In genomic region chr5:56676091-56676768, GRCh38 we compare ENCODE assay signal across 15 cellular contexts.
DNase-seq lines count a peak whose midpoint lies in the region; ATAC-seq and TF ChIP-seq lines count a peak whose summit lies in the region.
"Had no signal": no experiment of that assay in that cellular context is flagged by ENCODE, and none has a peak within 500 bp of the region (broad histone marks: within the 10 kb centered on the region; RNA-seq: fewer than 3 reads in every experiment).

No MANE protein-coding gene starts in this region.

- ATAC-seq in HG02938 (IDR thresholded peaks at IDR 0.05; ENCODE audit: unreplicated experiment) (peak; percentile 58), activated B cell treated with CpG ODN at 0.5 μM for 24 hours (ENCODE audit: low read depth) (peak; percentile 57), memory B cell (ENCODE audit: low read depth) (no peak), GM19395 (IDR thresholded peaks at IDR 0.05; ENCODE audit: unreplicated experiment) (no peak), GM18517 (IDR thresholded peaks at IDR 0.05; ENCODE audit: unreplicated experiment) (no peak)
- ATAC-seq: body of pancreas, T-cell had no signal

- H3K36me3 Mint-ChIP-seq in activated B cell treated with CpG ODN at 0.5 μM for 24 hours (ENCODE audit: low read depth) (no peaks in the 10 kb centered on the region), memory B cell (peaks cover 10% of the 10 kb centered on the region)
- H3K36me3 Mint-ChIP-seq: T-cell had no signal

- H3K9me3 Mint-ChIP-seq in activated B cell treated with CpG ODN at 0.5 μM for 24 hours (peaks cover 2% of the 10 kb centered on the region), memory B cell (peaks cover 12% of the 10 kb centered on the region)

- CTCF ChIA-PET in activated B cell treated with CpG ODN at 0.5 μM for 24 hours (lab: Charles Lee) = no interaction called here

- H3K27ac Mint-ChIP-seq in activated B cell treated with CpG ODN at 0.5 μM for 24 hours (no peak overlapping the region), memory B cell (peak overlapping the region; percentile 53)
- H3K27ac Mint-ChIP-seq: T-cell had no signal

- H3K4me1 Mint-ChIP-seq in activated B cell treated with CpG ODN at 0.5 μM for 24 hours = peaks cover 57% of the 10 kb centered on the region
- H3K4me1 Mint-ChIP-seq in memory B cell = peaks cover 38% of the 10 kb centered on the region

- H3K4me3 Mint-ChIP-seq in activated B cell treated with CpG ODN at 0.5 μM for 24 hours = no peak overlapping the region
- no peak overlapping the region for H3K4me3 Mint-ChIP-seq in memory B cell
- H3K4me3 Mint-ChIP-seq: T-cell had no signal

- DNase-seq in ELF-1 (ENCODE audit: low read depth, low spot score) (peak; percentile 29), activated B cell treated with CpG ODN at 0.5 μM for 24 hours (no peak), memory B cell (ENCODE audit: low spot score in 2 of 2) (no peak), medulla oblongata (ENCODE audit: extremely low spot score) (no peak), cerebellar cortex (ENCODE audit: low spot score) (no peak)
- DNase-seq: activated effector memory CD4-positive, alpha-beta T cell treated with Interleukin-2 at 50 U/mL for 16 hours; body of pancreas; hippocampal formation; NCI-H2171; stimulated activated CD4-positive, alpha-beta T cell treated with anti-CD3 and anti-CD28 coated beads, Interleukin-2, amount 100 ng/mL, for 24 hours; stimulated activated naive CD4-positive, alpha-beta T cell; T-cell had no signal

- no peak for TF ChIP-seq CTCF in activated B cell treated with CpG ODN at 0.5 μM for 24 hours (IDR thresholded peaks at IDR 0.05)

- POLR2A ChIA-PET in activated B cell treated with CpG ODN at 0.5 μM for 24 hours (lab: Charles Lee) = interaction anchor here (1.1 to 1.7 kb wide), 4 partner anchors 10 to 16 kb away, joined by 3 to 4 read pairs (median 3); no protein-coding TSS in a partner anchor

- intact Hi-C loops in activated B cell treated with CpG ODN at 0.5 μM for 24 hours (cut with micrococcal nuclease) = no loop called here

- H3K27me3 Mint-ChIP-seq in activated B cell treated with CpG ODN at 0.5 μM for 24 hours = no peaks in the 10 kb centered on the region
- no peaks in the 10 kb centered on the region for H3K27me3 Mint-ChIP-seq in memory B cell
- H3K27me3 Mint-ChIP-seq: T-cell had no signal

Comparison
In these comparisons a context has a peak if more than half of its experiments do, and no peak if none do; other contexts are left out.
1. ATAC-seq: peak in HG02938 (single experiment) and activated B cell treated with CpG ODN at 0.5 μM for 24 hours (single experiment); none in memory B cell (single experiment), GM19395 (single experiment) and GM18517 (single experiment).